19 cellular contexts compared by ENCODE assay signal in genomic region chr11:31424652-31425051, GRCh38. TPM values are rescaled to one million over a fixed set of nuclear protein-coding genes. Genes with fewer than 3 reads are reported as not detected.
DNase-seq lines count a peak whose midpoint lies in the region; ATAC-seq, FAIRE-seq and TF ChIP-seq lines count a peak whose summit lies in the region.
"Had no signal": no experiment of that assay in that cellular context is flagged by ENCODE, and none has a peak within 500 bp of the region (broad histone marks: within the 10 kb centered on the region; RNA-seq: fewer than 3 reads in every experiment).

No MANE protein-coding gene starts in this region.

- peaks cover 59% of the 10 kb centered on the region for H3F3A ChIP-seq in neural progenitor cell (ENCODE audit: low read depth)

- H3K9me3 Mint-ChIP-seq in neural progenitor cell, result peaks cover 2% of the 10 kb centered on the region
- H3K9me3 Mint-ChIP-seq in type B pancreatic cell, result no peaks in the 10 kb centered on the region
- H3K9me3 Mint-ChIP-seq: CD14-positive monocyte; CD4-positive, alpha-beta memory T cell; GM23338 had no signal

- DNase-seq in COLO829 (ENCODE audit: low spot score) (peak; percentile 2), frontal cortex (ENCODE audit: low spot score in 2 of 2) (no peak), neural progenitor cell (ENCODE audit: low spot score) (no peak), type B pancreatic cell (ENCODE audit: extremely low spot score, unreplicated experiment) (no peak), erythroblast (lab: John Stamatoyannopoulos, UW) (no peak)
- no peak for DNase-seq in stimulated activated naive CD8-positive, alpha-beta T cell treated with anti-CD3 and anti-CD28 coated beads, Interleukin-15, Interleukin-2, amounts not matched to agents 100 U/mL and 50 U/mL, for 24 hours
- no peak for DNase-seq in activated effector memory CD4-positive, alpha-beta T cell treated with Interleukin-2 at 50 U/mL for 16 hours
- DNase-seq: 8988T; Calu3; CD4-positive, alpha-beta memory T cell; DMS79 treated with DMSO at 0.1 percent for 48 hours; GF-D8; HCEC 1CT had no signal

- no peak overlapping the region for H3K9ac ChIP-seq in neural progenitor cell
- H3K9ac ChIP-seq: BLaER1 had no signal

- no peak overlapping the region for H2AFZ ChIP-seq in neural progenitor cell (replicated peaks)
- H2AFZ ChIP-seq: GM23338 had no signal

- H3K9me3 ChIP-seq in neural progenitor cell (ENCODE audit: low read depth), result no peaks in the 10 kb centered on the region
- H3K9me3 ChIP-seq: BLaER1 had no signal

- H3K36me3 Mint-ChIP-seq in neural progenitor cell (peaks cover 35% of the 10 kb centered on the region), type B pancreatic cell (peaks cover 8% of the 10 kb centered on the region)

- no peak overlapping the region for H3K4me3 Mint-ChIP-seq in neural progenitor cell
- no peak overlapping the region for H3K4me3 Mint-ChIP-seq in type B pancreatic cell
- H3K4me3 Mint-ChIP-seq: CD14-positive monocyte; CD4-positive, alpha-beta memory T cell; GM23338 had no signal

- no peaks in the 10 kb centered on the region for H3K27me3 Mint-ChIP-seq in neural progenitor cell (ENCODE audit: insufficient read depth, low read depth)
- H3K27me3 Mint-ChIP-seq in type B pancreatic cell, result no peaks in the 10 kb centered on the region
- H3K27me3 Mint-ChIP-seq: CD4-positive, alpha-beta memory T cell had no signal

- ATAC-seq in stimulated activated naive CD8-positive, alpha-beta T cell treated with anti-CD3 and anti-CD28 coated beads, Interleukin-15, Interleukin-2, amounts not matched to agents 100 U/mL and 50 U/mL, for 24 hours, result no peak
- ATAC-seq: GM23338 had no signal

- no peak overlapping the region for H3K4me3 ChIP-seq in neural progenitor cell
- H3K4me3 ChIP-seq: BLaER1, GM23338 had no signal

- TF ChIP-seq CTCF in neural progenitor cell (IDR thresholded peaks at IDR 0.05) (no peak), type B pancreatic cell (conservative IDR thresholded peaks at IDR 0.05) (peak; percentile 48)

- H3K27ac Mint-ChIP-seq in neural progenitor cell (no peak overlapping the region), type B pancreatic cell (no peak overlapping the region)
- H3K27ac Mint-ChIP-seq: CD14-positive monocyte, GM23338 had no signal

- H3K4me1 Mint-ChIP-seq in neural progenitor cell (peaks cover 41% of the 10 kb centered on the region), type B pancreatic cell (ENCODE audit: unreplicated experiment) (peaks cover 6% of the 10 kb centered on the region)
- H3K4me1 Mint-ChIP-seq: CD14-positive monocyte had no signal

- no peak for TF ChIP-seq POLR2A in erythroblast (IDR thresholded peaks at IDR 0.05; ENCODE audit: low read length)

- H3K27me3 ChIP-seq in neural progenitor cell, result no peaks in the 10 kb centered on the region
- H3K27me3 ChIP-seq: BLaER1 had no signal

- H4K20me1 ChIP-seq in neural progenitor cell (ENCODE audit: low read depth), result no peaks in the 10 kb centered on the region
- H4K20me1 ChIP-seq: BLaER1 had no signal

- peak overlapping the region; percentile 96 for H3K27ac ChIP-seq in neural progenitor cell
- H3K27ac ChIP-seq: BLaER1, HL-60 had no signal

- H3K4me1 ChIP-seq in neural progenitor cell, result peaks cover 73% of the 10 kb centered on the region
- H3K4me1 ChIP-seq: BLaER1 had no signal

- peaks cover 7% of the 10 kb centered on the region for H3K79me2 ChIP-seq in neural progenitor cell (ENCODE audit: low read depth)

- H3K36me3 ChIP-seq in neural progenitor cell, result peaks cover 5% of the 10 kb centered on the region
- H3K36me3 ChIP-seq: BLaER1 had no signal

- peak overlapping the region; percentile 7 for H3K4me2 ChIP-seq in neural progenitor cell
- H3K4me2 ChIP-seq: BLaER1, GM23338 had no signal

- FAIRE-seq in frontal cortex (lab: Jason Lieb, UNC), result peak; percentile 80
- FAIRE-seq: H54 had no signal

RNA-seq across cellular contexts. Expression of gene DNAJC24, which starts 55.0 kb away (rescaled TPM):
- total RNA-seq in frontal cortex (15.1 TPM), neural progenitor cell (ENCODE audit: low replicate concordance) (52.2 and 80.9 TPM in 2 replicates), type B pancreatic cell (ENCODE audit: low replicate concordance) (15.4 and 21.3 TPM in 2 replicates)

RNA-seq across cellular contexts. Expression of gene DCDC1, which starts 55.1 kb away (rescaled TPM):
- total RNA-seq in frontal cortex (2.4 TPM), neural progenitor cell (ENCODE audit: low replicate concordance) (3.4 and 5.0 TPM in 2 replicates), type B pancreatic cell (ENCODE audit: low replicate concordance) (2.0 and 4.8 TPM in 2 replicates)
- total RNA-seq: HT1080 had no signal
